ENCODE assay signal across 18 cellular contexts in the genomic region with DNA sequence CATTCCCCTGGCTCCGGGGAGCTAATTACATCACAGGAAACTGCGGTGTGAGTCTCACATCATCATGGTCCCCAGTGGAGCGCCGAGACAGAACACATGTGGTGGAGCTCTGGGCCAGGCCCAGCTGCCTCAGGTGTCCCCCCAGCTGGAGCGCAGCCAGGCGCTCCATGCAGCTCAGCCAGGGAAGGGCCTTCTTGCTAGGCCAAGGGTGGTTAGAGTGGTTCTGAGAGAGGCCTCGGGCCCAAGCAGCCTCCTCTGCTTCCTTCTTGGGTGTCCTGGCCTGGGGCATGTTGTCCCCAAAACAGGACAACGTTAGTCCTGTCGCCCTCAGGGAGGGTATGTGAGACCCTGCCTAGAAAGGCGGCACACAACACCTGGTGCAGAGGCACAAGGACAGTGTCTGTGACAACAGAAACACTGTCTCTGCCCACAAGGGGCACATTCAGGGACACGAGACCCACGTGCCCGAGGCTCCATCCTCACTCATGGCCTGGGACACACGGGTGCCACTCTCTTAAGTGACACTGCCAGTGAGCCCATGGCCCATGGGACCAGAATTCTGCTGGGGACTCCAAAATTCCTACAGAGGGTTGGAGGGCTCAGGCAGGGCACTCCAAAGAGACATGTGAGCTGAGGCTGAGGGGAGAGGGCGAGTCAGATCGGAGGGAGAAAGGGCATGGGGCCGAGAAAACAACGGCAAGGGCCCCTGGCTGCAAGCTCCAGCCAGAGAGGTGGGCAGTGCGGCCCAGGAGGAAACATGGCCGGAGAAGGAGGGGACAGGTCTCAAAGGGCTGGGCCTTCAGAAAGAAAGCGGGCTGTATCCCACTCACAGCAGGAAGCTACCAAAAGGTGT. TPM values are rescaled to one million over a fixed set of nuclear protein-coding genes. Genes with fewer than 3 reads are reported as not detected.
DNase-seq lines count a peak whose midpoint lies in the region; ATAC-seq and TF ChIP-seq lines count a peak whose summit lies in the region.
"Had no signal": no experiment of that assay in that cellular context is flagged by ENCODE, and none has a peak within 500 bp of the region (broad histone marks: within the 10 kb centered on the region; RNA-seq: fewer than 3 reads in every experiment).

No MANE protein-coding gene starts in this region.

- POLR2A ChIA-PET in activated naive CD8-positive, alpha-beta T cell treated with anti-CD3 and anti-CD28 coated beads, Interleukin-2, amount 10 ng/mL, durations not matched to agents 7 days and 5 days (lab: Charles Lee) = no interaction called here

- TF ChIP-seq EP300 in upper lobe of left lung (IDR thresholded peaks at IDR 0.05) = no peak

- H3K4me3 Mint-ChIP-seq in activated naive CD8-positive, alpha-beta T cell treated with anti-CD3 and anti-CD28 coated beads, Interleukin-2, amount 10 ng/mL, durations not matched to agents 7 days and 5 days = no peak overlapping the region
- H3K4me3 Mint-ChIP-seq in activated naive CD8-positive, alpha-beta T cell treated with anti-CD3 and anti-CD28 coated beads, Interleukin-2, amount 50 U/mL, for 24 hours = no peak overlapping the region
- H3K4me3 Mint-ChIP-seq in effector memory CD8-positive, alpha-beta T cell = no peak overlapping the region
- H3K4me3 Mint-ChIP-seq: activated CD4-positive, alpha-beta T cell treated with anti-CD3 and anti-CD28 coated beads, Interleukin-2, amount 10 ng/mL, durations not matched to agents 24 days and 14 days had no signal

- no peaks in the 10 kb centered on the region for H3K27me3 ChIP-seq in upper lobe of left lung

- H3K27ac ChIP-seq in upper lobe of left lung = no peak overlapping the region
- H3K27ac ChIP-seq: epithelial cell of prostate had no signal

- no peak overlapping the region for H3K4me3 ChIP-seq in Jurkat, Clone E6-1 (ENCODE audit: low read length)
- no peak overlapping the region for H3K4me3 ChIP-seq in upper lobe of left lung
- H3K4me3 ChIP-seq: smooth muscle cell had no signal

- H3K27me3 Mint-ChIP-seq in activated naive CD8-positive, alpha-beta T cell treated with anti-CD3 and anti-CD28 coated beads, Interleukin-2, amount 10 ng/mL, durations not matched to agents 7 days and 5 days = no peaks in the 10 kb centered on the region
- peaks cover 3% of the 10 kb centered on the region for H3K27me3 Mint-ChIP-seq in activated naive CD8-positive, alpha-beta T cell treated with anti-CD3 and anti-CD28 coated beads, Interleukin-2, amount 50 U/mL, for 24 hours
- H3K27me3 Mint-ChIP-seq in effector memory CD8-positive, alpha-beta T cell = peaks cover 2 to 23% of the 10 kb centered on the region in 2 donors
- H3K27me3 Mint-ChIP-seq: activated CD4-positive, alpha-beta T cell treated with anti-CD3 and anti-CD28 coated beads, Interleukin-2, amount 10 ng/mL, durations not matched to agents 24 days and 14 days had no signal

- no peak for DNase-seq in activated naive CD8-positive, alpha-beta T cell treated with anti-CD3 and anti-CD28 coated beads, Interleukin-2, amount 10 ng/mL, durations not matched to agents 7 days and 5 days
- DNase-seq in activated naive CD8-positive, alpha-beta T cell treated with anti-CD3 and anti-CD28 coated beads, Interleukin-2, amount 50 U/mL, for 24 hours = no peak
- peak; percentile 60 for DNase-seq in Jurkat, Clone E6-1 (ENCODE audit: low read depth, low spot score)
- DNase-seq in iPS-NIHi7 (ENCODE audit: extremely low spot score) (peak; percentile 6), upper lobe of left lung (peak; percentile 15 to 59), NCI-H1105 (lab: John Stamatoyannopoulos, UW) (no peak)
- no peak for DNase-seq in effector memory CD8-positive, alpha-beta T cell
- DNase-seq: activated CD4-positive, alpha-beta T cell treated with anti-CD3 and anti-CD28 coated beads, Interleukin-2, amount 10 ng/mL, durations not matched to agents 24 days and 14 days; amygdala; GF-D8; IMR-90; MV-4-11; stimulated activated naive CD4-positive, alpha-beta T cell treated with Interleukin-2 at 50 U/mL for 16 hours; T1000 had no signal

- H3K4me1 Mint-ChIP-seq in activated naive CD8-positive, alpha-beta T cell treated with anti-CD3 and anti-CD28 coated beads, Interleukin-2, amount 10 ng/mL, durations not matched to agents 7 days and 5 days = no peaks in the 10 kb centered on the region
- no peaks in the 10 kb centered on the region for H3K4me1 Mint-ChIP-seq in activated naive CD8-positive, alpha-beta T cell treated with anti-CD3 and anti-CD28 coated beads, Interleukin-2, amount 50 U/mL, for 24 hours
- no peaks in the 10 kb centered on the region for H3K4me1 Mint-ChIP-seq in effector memory CD8-positive, alpha-beta T cell (ENCODE audit: low read depth in 2 of 2)
- H3K4me1 Mint-ChIP-seq: activated CD4-positive, alpha-beta T cell treated with anti-CD3 and anti-CD28 coated beads, Interleukin-2, amount 10 ng/mL, durations not matched to agents 24 days and 14 days had no signal

- TF ChIP-seq CTCF in upper lobe of left lung (IDR thresholded peaks at IDR 0.05) = no peak

- no peaks in the 10 kb centered on the region for H3K36me3 Mint-ChIP-seq in activated naive CD8-positive, alpha-beta T cell treated with anti-CD3 and anti-CD28 coated beads, Interleukin-2, amount 10 ng/mL, durations not matched to agents 7 days and 5 days
- no peaks in the 10 kb centered on the region for H3K36me3 Mint-ChIP-seq in activated naive CD8-positive, alpha-beta T cell treated with anti-CD3 and anti-CD28 coated beads, Interleukin-2, amount 50 U/mL, for 24 hours (ENCODE audit: low read depth)
- no peaks in the 10 kb centered on the region for H3K36me3 Mint-ChIP-seq in effector memory CD8-positive, alpha-beta T cell (ENCODE audit: insufficient read depth)

- H3K4me1 ChIP-seq in upper lobe of left lung = no peaks in the 10 kb centered on the region
- H3K4me1 ChIP-seq: Caco-2 had no signal

- no peak for TF ChIP-seq POLR2A in upper lobe of left lung (IDR thresholded peaks at IDR 0.05)

- 86 to 88% methylated on average over 11 to 21 of the region's 21 CpGs for WGBS in upper lobe of left lung, 2 donors

- H3K9me3 ChIP-seq in upper lobe of left lung = no peaks in the 10 kb centered on the region
- H3K9me3 ChIP-seq: Caco-2 had no signal

- H3K27ac Mint-ChIP-seq in activated naive CD8-positive, alpha-beta T cell treated with anti-CD3 and anti-CD28 coated beads, Interleukin-2, amount 10 ng/mL, durations not matched to agents 7 days and 5 days = no peak overlapping the region
- H3K27ac Mint-ChIP-seq in activated naive CD8-positive, alpha-beta T cell treated with anti-CD3 and anti-CD28 coated beads, Interleukin-2, amount 50 U/mL, for 24 hours = no peak overlapping the region
- H3K27ac Mint-ChIP-seq in effector memory CD8-positive, alpha-beta T cell = no peak overlapping the region
- H3K27ac Mint-ChIP-seq: activated CD4-positive, alpha-beta T cell treated with anti-CD3 and anti-CD28 coated beads, Interleukin-2, amount 10 ng/mL, durations not matched to agents 24 days and 14 days had no signal

- ATAC-seq in activated naive CD8-positive, alpha-beta T cell treated with anti-CD3 and anti-CD28 coated beads, Interleukin-2, amount 10 ng/mL, durations not matched to agents 7 days and 5 days (ENCODE audit: low read depth) = peak; percentile 37
- no peak for ATAC-seq in activated naive CD8-positive, alpha-beta T cell treated with anti-CD3 and anti-CD28 coated beads, Interleukin-2, amount 50 U/mL, for 24 hours
- ATAC-seq in upper lobe of left lung (ENCODE audit: low FRiP score in 2 of 2) = no peak
- no peak for ATAC-seq in effector memory CD8-positive, alpha-beta T cell (replicated peaks)
- ATAC-seq in HG02973 (IDR thresholded peaks at IDR 0.05; ENCODE audit: unreplicated experiment) = no peak

- H3K9me3 Mint-ChIP-seq in activated naive CD8-positive, alpha-beta T cell treated with anti-CD3 and anti-CD28 coated beads, Interleukin-2, amount 10 ng/mL, durations not matched to agents 7 days and 5 days = no peaks in the 10 kb centered on the region
- H3K9me3 Mint-ChIP-seq in activated naive CD8-positive, alpha-beta T cell treated with anti-CD3 and anti-CD28 coated beads, Interleukin-2, amount 50 U/mL, for 24 hours = peaks cover 3% of the 10 kb centered on the region
- peaks cover 0 to 3% of the 10 kb centered on the region in 2 donors for H3K9me3 Mint-ChIP-seq in effector memory CD8-positive, alpha-beta T cell

- no peaks in the 10 kb centered on the region for H3K36me3 ChIP-seq in upper lobe of left lung

RNA-seq across cellular contexts. Expression of a gene that starts 37.0 kb away (rescaled TPM):
- total RNA-seq in activated naive CD8-positive, alpha-beta T cell treated with anti-CD3 and anti-CD28 coated beads, Interleukin-2, amount 10 ng/mL, durations not matched to agents 7 days and 5 days = under 1 TPM in 1 of 2 experiments, not detected in 1; 0.22 TPM
- 1.6 TPM for polyA plus RNA-seq in Jurkat, Clone E6-1 (2012; ENCODE audit: insufficient read depth, insufficient read length)
- under 1 TPM in 5 of 6 donors, not detected in 1; 0.11 to 0.98 (median 0.30) TPM for total RNA-seq in upper lobe of left lung
- total RNA-seq: Caco-2 had no signal

Comparison
In these comparisons a context has a peak if more than half of its experiments do, and no peak if none do; other contexts are left out.
1. DNase-seq: peak in Jurkat, Clone E6-1 (single experiment), iPS-NIHi7 (single experiment) and upper lobe of left lung (2 of 2); none in activated naive CD8-positive, alpha-beta T cell treated with anti-CD3 and anti-CD28 coated beads, Interleukin-2, amount 10 ng/mL, durations not matched to agents 7 days and 5 days (single experiment), activated naive CD8-positive, alpha-beta T cell treated with anti-CD3 and anti-CD28 coated beads, Interleukin-2, amount 50 U/mL, for 24 hours (single experiment), effector memory CD8-positive, alpha-beta T cell (0 of 3) and NCI-H1105 (single experiment).